ENCODE assay signal across 14 cellular contexts in the genomic region with DNA sequence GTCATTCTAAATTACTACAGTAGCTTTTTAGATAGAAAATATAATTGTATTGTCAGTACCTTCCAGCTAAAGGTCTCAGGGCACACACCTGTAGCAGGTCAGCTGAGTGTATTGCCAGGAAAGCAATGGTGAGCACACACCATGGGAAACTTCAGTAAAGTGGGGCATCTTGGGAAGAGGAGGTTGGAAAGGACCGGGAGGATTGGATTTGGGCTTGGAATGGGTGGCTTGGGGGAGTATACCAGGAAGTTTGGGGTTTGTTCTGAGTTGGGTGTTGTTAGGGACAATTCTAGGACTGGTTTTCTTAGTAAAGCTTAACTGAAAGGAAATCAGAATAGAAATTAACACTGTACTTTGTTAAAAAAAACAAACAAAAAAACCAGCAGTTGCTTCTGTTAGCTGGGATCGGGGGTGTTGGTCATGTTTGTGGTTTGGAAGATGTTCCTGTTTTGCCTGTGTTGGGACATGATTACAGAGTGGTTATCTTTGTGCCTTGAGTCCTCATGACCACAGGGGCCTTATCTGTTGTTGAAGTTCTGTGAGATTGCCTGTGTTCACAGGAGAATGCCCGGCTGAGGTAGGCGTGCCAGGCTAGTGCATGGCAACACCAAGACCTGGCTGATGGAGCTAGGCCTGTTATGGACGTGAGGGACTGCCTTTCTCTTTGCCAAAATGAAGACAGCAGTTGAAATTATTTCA. TPM values are rescaled to one million over a fixed set of nuclear protein-coding genes. Genes with fewer than 3 reads are reported as not detected.
A peak's percentile ranks its signal among the peaks of the same experiment; 100 is the strongest.
DNase-seq lines count a peak whose midpoint lies in the region; ATAC-seq and TF ChIP-seq lines count a peak whose summit lies in the region.
"Had no signal": no experiment of that assay in that cellular context is flagged by ENCODE, and none has a peak within 500 bp of the region (broad histone marks: within the 10 kb centered on the region; RNA-seq: fewer than 3 reads in every experiment).

No MANE protein-coding gene starts in this region.

- H3K9me1 ChIP-seq in IMR-90 (ENCODE audit: insufficient read depth, low read length): peaks cover 6% of the 10 kb centered on the region

- dilution Hi-C loops in IMR-90 (cut with HindIII; ENCODE audit: low sequenced_read_pairs, unreplicated experiment): no loop called here

- H2BK5ac ChIP-seq in IMR-90 (ENCODE audit: low read depth, low read length, poor library complexity, severe bottlenecking): no peak overlapping the region

- no peak overlapping the region for H2BK15ac ChIP-seq in IMR-90 (ENCODE audit: low read depth, low read length)

- no peak overlapping the region for H4K5ac ChIP-seq in IMR-90 (ENCODE audit: low read depth, low read length)

- no peak overlapping the region for H3K4me3 ChIP-seq in BLaER1
- no peak overlapping the region for H3K4me3 ChIP-seq in IMR-90 (ENCODE audit: insufficient read depth, low read depth, low read length)
- H3K4me3 ChIP-seq: heart right ventricle had no signal

- POLR2A ChIA-PET in IMR-90 (lab: Charles Lee; ENCODE audit: unreplicated experiment): no interaction called here

- H3K4ac ChIP-seq in IMR-90 (ENCODE audit: low read depth, low read length): no peak overlapping the region

- TF ChIP-seq POLR2A in IMR-90 (IDR thresholded peaks at IDR 0.05; ENCODE audit: low read depth, low read length): no peak

- H4K8ac ChIP-seq in IMR-90 (ENCODE audit: low read depth in 2 of 2, low read length in 2 of 2): no peak overlapping the region

- peaks cover 22% of the 10 kb centered on the region for H3K4me1 ChIP-seq in BLaER1
- peaks cover 4% of the 10 kb centered on the region; the same call in 1 of the 2 replicates for H3K4me1 ChIP-seq in IMR-90 (ENCODE audit: control insufficient read depth, insufficient read depth, low read length)

- 86% methylated on average over 1 of the region's 5 CpGs; no CpG with 5 or more reads in 1 of the 2 experiments for WGBS in IMR-90 (ENCODE audit: extremely low coverage in 2 of 2, insufficient read length in 1 of 2), 2 experiments

- H3K79me1 ChIP-seq in IMR-90 (ENCODE audit: low read depth in 1 of 2, low read length in 2 of 2): 0 out of 4 replicates have a peak, but pooled peaks cover 0 to 4% of the 10 kb centered on the region in 2 experiments

- H2AK5ac ChIP-seq in IMR-90 (ENCODE audit: low read depth, low read length): no peak overlapping the region

- peaks cover 4% of the 10 kb centered on the region for H3K36me3 ChIP-seq in BLaER1
- peaks cover 3% of the 10 kb centered on the region for H3K36me3 ChIP-seq in IMR-90 (ENCODE audit: control insufficient read depth, insufficient read depth, low read length)

- no peak overlapping the region for H3K56ac ChIP-seq in IMR-90 (ENCODE audit: extremely low read depth, insufficient read depth, low read length)

- H2AFZ ChIP-seq in IMR-90 (replicated peaks; ENCODE audit: low read length, poor library complexity): no peak overlapping the region

- DNase-seq in IMR-90 (peak; percentile 17), UCSD-AML1 (lab: John Stamatoyannopoulos, UW; ENCODE audit: unreplicated experiment) (peak; percentile 38), inferior parietal cortex (ENCODE audit: extremely low spot score) (peak; percentile 17), NCI-H446 treated with DMSO at 0.1 percent for 48 hours (lab: John Stamatoyannopoulos, UW) (no peak), NCI-H2196 treated with DMSO at 0.1 percent for 48 hours (lab: John Stamatoyannopoulos, UW; ENCODE audit: unreplicated experiment) (no peak), posterior cingulate gyrus (no peak)
- DNase-seq: activated naive CD4-positive, alpha-beta T cell treated with anti-CD3 and anti-CD28 coated beads for 36 hours; heart right ventricle; NCI-H446 had no signal

- intact Hi-C loops in IMR-90 (cut with micrococcal nuclease): no loop called here
- intact Hi-C loops in posterior cingulate gyrus (cut with DNase I): no loop called here

- no peak overlapping the region for H3K23ac ChIP-seq in IMR-90 (ENCODE audit: low read depth, low read length)

- no peak overlapping the region for H3K14ac ChIP-seq in IMR-90 (replicated peaks; ENCODE audit: low read depth, low read length)

- no peak for TF ChIP-seq CTCF in IMR-90 (conservative IDR thresholded peaks at IDR 0.05; ENCODE audit: low read depth, low read length)

- CTCF ChIA-PET in IMR-90 (lab: Yijun Ruan, JAX): no interaction called here

- H3K4me2 ChIP-seq in BLaER1: peak overlapping the region; percentile 61
- no peak overlapping the region for H3K4me2 ChIP-seq in IMR-90 (ENCODE audit: low read depth, low read length)

- BruUV-seq in IMR-90 (replicated peaks; lab: Mats Ljungman, UMichigan): no TSS peak

- TF ChIP-seq RAD21 in IMR-90 (IDR thresholded peaks at IDR 0.05; ENCODE audit: low read length): no peak

- H2AK9ac ChIP-seq in IMR-90 (replicated peaks; ENCODE audit: low read depth, low read length, poor library complexity): no peak overlapping the region

- ATAC-seq in IMR-90 (ENCODE audit: low read depth): no peak
- no peak for ATAC-seq in HG02973 (IDR thresholded peaks at IDR 0.05; ENCODE audit: unreplicated experiment)
- ATAC-seq: activated CD4-positive, CD25-positive, alpha-beta regulatory T cell treated with anti-CD3 and anti-CD28 coated beads, Interleukin-2, amount 50 U/mL, for 24 hours; HCT116 had no signal

- H3K27me3 ChIP-seq in BLaER1 (no peaks in the 10 kb centered on the region), IMR-90 (ENCODE audit: control insufficient read depth, insufficient read depth, low read length) (no peaks in the 10 kb centered on the region)
- H3K27me3 ChIP-seq: heart right ventricle had no signal

- H3K18ac ChIP-seq in IMR-90 (ENCODE audit: low read depth, low read length): no peak overlapping the region

- in situ Hi-C loops in IMR-90 (cut with MboI; ENCODE audit: low sequenced_read_pairs): no loop called here

- H4K91ac ChIP-seq in IMR-90 (ENCODE audit: insufficient read depth, low read depth, low read length): no peak overlapping the region

- no peak overlapping the region for H2BK20ac ChIP-seq in IMR-90 (ENCODE audit: low read depth, low read length)

- no peak overlapping the region for H3K9ac ChIP-seq in BLaER1
- no peak overlapping the region for H3K9ac ChIP-seq in IMR-90 (ENCODE audit: low read depth, low read length)

- H3K27ac ChIP-seq in BLaER1: peak overlapping the region; percentile 11; the same call in 1 of the 2 replicates
- no peak overlapping the region for H3K27ac ChIP-seq in IMR-90 (ENCODE audit: insufficient read depth, low read length)
- H3K27ac ChIP-seq: C4-2B had no signal

- H4K20me1 ChIP-seq in BLaER1: no peaks in the 10 kb centered on the region
- H4K20me1 ChIP-seq in IMR-90 (ENCODE audit: insufficient read depth, low read length): no peaks in the 10 kb centered on the region

- no peak overlapping the region for H2BK120ac ChIP-seq in IMR-90 (ENCODE audit: low read depth, low read length)

- H3K9me3 ChIP-seq in BLaER1: peaks cover 2% of the 10 kb centered on the region; the same call in 1 of the 2 replicates
- no peaks in the 10 kb centered on the region for H3K9me3 ChIP-seq in IMR-90 (ENCODE audit: control insufficient read depth, insufficient read depth, low read length)
- H3K9me3 ChIP-seq: heart right ventricle had no signal

TF ChIP-seq in IMR-90, 13 proteins besides CTCF, POLR2A, EP300 and RAD21:
- TF ChIP-seq ELK1 (IDR thresholded peaks at IDR 0.05; ENCODE audit: borderline replicate concordance, low read depth, low read length) (no peak), FOS (IDR thresholded peaks at IDR 0.05; ENCODE audit: low read depth, low read length) (no peak), NFE2L2 (IDR thresholded peaks at IDR 0.05; ENCODE audit: low read depth, low read length) (no peak), RFX5 (IDR thresholded peaks at IDR 0.05; ENCODE audit: low read depth, low read length) (no peak), SMC3 (IDR thresholded peaks at IDR 0.05; ENCODE audit: low read depth, low read length) (no peak), MAFK (IDR thresholded peaks at IDR 0.05; ENCODE audit: low read depth, low read length) (no peak)

RNA-seq across cellular contexts. Expression of gene PRIMPOL, which starts 35.1 kb away (rescaled TPM):
- total RNA-seq in IMR-90 (2012; rRNA removed): 5.6 and 10.0 TPM in 2 replicates
- 6.6 and 8.8 TPM in 2 replicates for polyA plus RNA-seq in IMR-90 (2012; rRNA removed)
- 0.90 and 1.5 TPM in 2 replicates for polyA plus RNA-seq in IMR-90 (2012; cell fraction: cytosol; rRNA removed)
- 1.4 and 15.6 TPM in 2 replicates for polyA plus RNA-seq in IMR-90 (2012; cell fraction: nucleus; rRNA removed; ENCODE audit: low replicate concordance)

RNA-seq across cellular contexts. Expression of gene CASP3, which starts 35.4 kb away (rescaled TPM):
- 26.7 and 58.9 TPM in 2 replicates for total RNA-seq in IMR-90 (2012; rRNA removed)
- 21.1 and 27.4 TPM in 2 replicates for polyA plus RNA-seq in IMR-90 (2012; rRNA removed)
- 6.3 and 9.6 TPM in 2 replicates for polyA plus RNA-seq in IMR-90 (2012; cell fraction: cytosol; rRNA removed)
- polyA plus RNA-seq in IMR-90 (2012; cell fraction: nucleus; rRNA removed; ENCODE audit: low replicate concordance): 4.5 and 21.2 TPM in 2 replicates

RNA-seq across cellular contexts. Expression of gene CENPU, which starts 49.3 kb away (rescaled TPM):
- 13.6 and 26.7 TPM in 2 replicates for total RNA-seq in IMR-90 (2012; rRNA removed)
- 12.0 and 14.6 TPM in 2 replicates for polyA plus RNA-seq in IMR-90 (2012; rRNA removed)
- polyA plus RNA-seq in IMR-90 (2012; cell fraction: cytosol; rRNA removed): 0.98 and 1.5 TPM in 2 replicates
- 0.63 and 7.0 TPM in 2 replicates for polyA plus RNA-seq in IMR-90 (2012; cell fraction: nucleus; rRNA removed; ENCODE audit: low replicate concordance)

Comparison
In these comparisons a context has a peak if more than half of its experiments do, and no peak if none do; other contexts are left out.
1. DNase-seq: peak in IMR-90 (single experiment), UCSD-AML1 (single experiment) and inferior parietal cortex (single experiment); none in NCI-H446 treated with DMSO at 0.1 percent for 48 hours (single experiment), NCI-H2196 treated with DMSO at 0.1 percent for 48 hours (single experiment) and posterior cingulate gyrus (0 of 10).